Comparison of ENCODE assay signal across 9 cellular contexts in the genomic region with DNA sequence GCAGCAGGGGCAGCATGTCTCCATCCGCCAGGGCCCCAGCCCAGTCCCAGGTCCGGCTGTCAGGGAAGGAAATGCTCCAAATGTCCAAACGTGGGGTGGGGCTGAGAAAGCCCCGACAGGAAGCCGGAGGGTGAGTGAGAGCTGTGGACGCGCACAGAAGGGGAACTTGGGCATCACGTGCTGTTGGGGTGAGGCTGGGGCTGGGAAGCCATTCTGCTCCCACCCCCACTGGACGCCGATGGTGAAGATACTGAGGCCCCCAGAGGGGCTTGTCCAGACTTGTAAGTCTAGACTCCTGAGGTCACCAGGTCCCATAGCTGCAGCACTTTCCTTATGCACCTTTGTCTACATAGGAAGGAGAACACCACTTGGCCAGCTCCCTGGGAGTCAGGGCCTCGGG. TPM values are rescaled to one million over a fixed set of nuclear protein-coding genes. Genes with fewer than 3 reads are reported as not detected.
"Had no signal": no experiment of that assay in that cellular context is flagged by ENCODE, and none has a peak within 500 bp of the region (broad histone marks: within the 10 kb centered on the region; RNA-seq: fewer than 3 reads in every experiment).

A gene with protein sequence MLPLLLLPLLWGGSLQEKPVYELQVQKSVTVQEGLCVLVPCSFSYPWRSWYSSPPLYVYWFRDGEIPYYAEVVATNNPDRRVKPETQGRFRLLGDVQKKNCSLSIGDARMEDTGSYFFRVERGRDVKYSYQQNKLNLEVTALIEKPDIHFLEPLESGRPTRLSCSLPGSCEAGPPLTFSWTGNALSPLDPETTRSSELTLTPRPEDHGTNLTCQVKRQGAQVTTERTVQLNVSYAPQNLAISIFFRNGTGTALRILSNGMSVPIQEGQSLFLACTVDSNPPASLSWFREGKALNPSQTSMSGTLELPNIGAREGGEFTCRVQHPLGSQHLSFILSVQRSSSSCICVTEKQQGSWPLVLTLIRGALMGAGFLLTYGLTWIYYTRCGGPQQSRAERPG (minus strand): TSS at position 82 of the 400 bp plus-strand sequence. CDS start 66 bp downstream, at position 16.

RNA-seq across cellular contexts. Expression of the gene that starts here (rescaled TPM):
- total RNA-seq: activated CD4-positive, alpha-beta T cell treated with anti-CD3 and anti-CD28 coated beads, Interleukin-2, amount 10 ng/mL, durations not matched to agents 24 days and 14 days; activated CD8-positive, alpha-beta T cell treated with anti-CD3 and anti-CD28 coated beads for 36 hours; activated T-helper 17 cell treated with anti-CD3 and anti-CD28 coated beads, Interleukin-2, amount 50 U/mL, for 72 hours; cardiac muscle cell; chondrocyte; dermis blood vessel endothelial cell; endothelial cell of umbilical vein; pulmonary artery endothelial cell; vagina had no signal
